ENCODE assay signal across 16 cellular contexts in the genomic region with DNA sequence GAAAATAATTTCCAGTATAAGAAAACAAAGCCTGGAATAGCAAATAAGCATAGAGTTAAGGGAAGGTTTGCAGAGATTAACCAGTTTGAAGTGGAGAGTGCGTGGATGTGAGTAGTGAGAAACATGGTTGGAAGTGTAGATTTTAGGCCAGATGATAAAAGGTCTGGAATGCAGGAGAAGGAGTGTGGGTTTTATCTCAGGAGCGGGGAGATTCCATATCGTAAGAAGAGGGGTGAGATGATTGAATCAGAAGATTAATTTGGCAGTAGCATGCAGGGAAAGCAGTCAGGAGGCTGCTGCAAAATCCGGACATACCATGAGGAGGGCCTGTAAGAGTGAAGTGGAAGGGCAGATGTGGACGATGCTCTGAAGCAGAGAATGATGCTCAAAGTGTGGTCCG. TPM values are rescaled to one million over a fixed set of nuclear protein-coding genes. Genes with fewer than 3 reads are reported as not detected.
DNase-seq lines count a peak whose midpoint lies in the region; ATAC-seq, FAIRE-seq and TF ChIP-seq lines count a peak whose summit lies in the region.
"Had no signal": no experiment of that assay in that cellular context is flagged by ENCODE, and none has a peak within 500 bp of the region (broad histone marks: within the 10 kb centered on the region; RNA-seq: fewer than 3 reads in every experiment).

No MANE protein-coding gene starts in this region.

- H3K79me2 ChIP-seq in ACC112 (ENCODE audit: control insufficient read depth, insufficient read depth, low read length, unreplicated experiment) (peaks cover 37% of the 10 kb centered on the region), smooth muscle cell (ENCODE audit: low read depth) (peaks cover 2% of the 10 kb centered on the region), HepG2 (ENCODE audit: insufficient read depth, low read length) (peaks cover 39% of the 10 kb centered on the region)

- TF ChIP-seq EP300 in HepG2 (IDR thresholded peaks at IDR 0.05; ENCODE audit: low read depth in 2 of 2, low read length in 2 of 2) (no peak), HepG2 (CRISPR knock-in tag; IDR thresholded peaks at IDR 0.05; ENCODE audit: borderline replicate concordance) (no peak)

- POLR2A ChIA-PET in HepG2 (lab: Yijun Ruan, JAX) = no interaction called here

- TF ChIP-seq RAD21 in HepG2 (CRISPR knock-in tag; IDR thresholded peaks at IDR 0.05) = no peak

- H2AFZ ChIP-seq in ACC112 (ENCODE audit: low read length, unreplicated experiment) (no peak overlapping the region), smooth muscle cell (ENCODE audit: low read depth) (no peak overlapping the region), HepG2 (ENCODE audit: low read length) (no peak overlapping the region)

- H3K4me1 ChIP-seq in ACC112 (ENCODE audit: control insufficient read depth, insufficient read depth, low read length, unreplicated experiment) = peaks cover 25% of the 10 kb centered on the region
- H3K4me1 ChIP-seq in smooth muscle cell (ENCODE audit: low read depth) = no peaks in the 10 kb centered on the region
- peaks cover 6% of the 10 kb centered on the region for H3K4me1 ChIP-seq in HepG2 (ENCODE audit: insufficient read depth, low read length)
- H3K4me1 ChIP-seq: BE2C, Caco-2 had no signal

- peaks cover 2% of the 10 kb centered on the region; the same call in 1 of the 2 replicates for H3K27me3 Mint-ChIP-seq in HFFc6 (ENCODE audit: insufficient read depth)
- peaks cover 40% of the 10 kb centered on the region for H3K27me3 Mint-ChIP-seq in activated T-cell treated with anti-CD3 and anti-CD28 coated beads, Interleukin-2, amount 50 U/mL, for 72 hours (ENCODE audit: low read depth)

- no peak for FAIRE-seq in HepG2 (lab: Jason Lieb, UNC)
- FAIRE-seq: K562 had no signal

- no peaks in the 10 kb centered on the region for H3K9me3 Mint-ChIP-seq in HFFc6
- H3K9me3 Mint-ChIP-seq in activated T-cell treated with anti-CD3 and anti-CD28 coated beads, Interleukin-2, amount 50 U/mL, for 72 hours = no peaks in the 10 kb centered on the region
- H3K9me3 Mint-ChIP-seq: CD8-positive, alpha-beta T cell had no signal

- no peak overlapping the region for H3K4me3 ChIP-seq in ACC112 (ENCODE audit: low read depth, low read length)
- no peak overlapping the region for H3K4me3 ChIP-seq in smooth muscle cell
- H3K4me3 ChIP-seq in HepG2 (replicated peaks in 1 of 3; ENCODE audit: insufficient read depth in 1 of 3, low read depth in 2 of 3, low read length in 3 of 3) = no peak overlapping the region
- H3K4me3 ChIP-seq: K562 had no signal

- H3K36me3 ChIP-seq in ACC112 (ENCODE audit: insufficient read depth, low read length) (peaks cover 2% of the 10 kb centered on the region; the same call in 1 of the 2 replicates), smooth muscle cell (ENCODE audit: low read depth) (no peaks in the 10 kb centered on the region), HepG2 (replicated peaks in 1 of 2; ENCODE audit: control insufficient read depth in 1 of 2, insufficient read depth in 2 of 2, low read length in 2 of 2) (peaks cover 0 to 6% of the 10 kb centered on the region in 2 experiments; a peak in 2 of 5 replicates)
- H3K36me3 ChIP-seq: BE2C had no signal

- no TSS peak for BruUV-seq in HepG2 (replicated peaks; lab: Mats Ljungman, UMichigan)

- H3F3A ChIP-seq in smooth muscle cell (ENCODE audit: low read depth) = no peaks in the 10 kb centered on the region

- no peak for ATAC-seq in HepG2
- no peak for ATAC-seq in activated T-cell treated with anti-CD3 and anti-CD28 coated beads, Interleukin-2, amount 50 U/mL, for 72 hours (replicated peaks in 1 of 2)
- ATAC-seq: CD8-positive, alpha-beta T cell; HCT116; K562 had no signal

- H3K27me3 ChIP-seq in ACC112 (ENCODE audit: insufficient read depth, low read length) (no peaks in the 10 kb centered on the region), smooth muscle cell (ENCODE audit: low read depth) (peaks cover 4% of the 10 kb centered on the region), HepG2 (ENCODE audit: control insufficient read depth in 1 of 2, insufficient read depth in 2 of 2, low read length in 2 of 2) (no peaks in the 10 kb centered on the region)
- H3K27me3 ChIP-seq: BE2C had no signal

- no peak for TF ChIP-seq POLR2A in HepG2 (IDR thresholded peaks at IDR 0.05; ENCODE audit: insufficient read depth in 1 of 2, low read depth in 2 of 2, low read length in 2 of 2)

- peaks cover 30% of the 10 kb centered on the region for H3K4me1 Mint-ChIP-seq in HFFc6 (ENCODE audit: low read depth)
- H3K4me1 Mint-ChIP-seq in activated T-cell treated with anti-CD3 and anti-CD28 coated beads, Interleukin-2, amount 50 U/mL, for 72 hours (ENCODE audit: low read depth) = peaks cover 1% of the 10 kb centered on the region

- no peak overlapping the region for H3K9ac ChIP-seq in smooth muscle cell (ENCODE audit: low read depth)
- no peak overlapping the region for H3K9ac ChIP-seq in HepG2 (ENCODE audit: insufficient read depth, low read depth, low read length)

- TF ChIP-seq CTCF in HFFc6 (IDR thresholded peaks at IDR 0.05) (no peak), smooth muscle cell (IDR thresholded peaks at IDR 0.05; ENCODE audit: borderline replicate concordance, insufficient read depth, poor library complexity, severe bottlenecking) (no peak), HepG2 (CRISPR knock-in tag; IDR thresholded peaks at IDR 0.05) (no peak)

- no peak overlapping the region for H3K4me2 ChIP-seq in smooth muscle cell
- H3K4me2 ChIP-seq in HepG2 (ENCODE audit: low read depth, low read length) = no peak overlapping the region

- H4K20me1 ChIP-seq in smooth muscle cell (ENCODE audit: low read depth) = no peaks in the 10 kb centered on the region
- no peaks in the 10 kb centered on the region for H4K20me1 ChIP-seq in HepG2 (ENCODE audit: insufficient read depth, low read length)

- 94% methylated on average over 6 of the region's 6 CpGs for WGBS in smooth muscle cell (ENCODE audit: low lambda C conversion rate)
- WGBS in HepG2 (ENCODE audit: low lambda C conversion rate) = 93% methylated on average over 6 of the region's 6 CpGs

- H3K4me3 Mint-ChIP-seq in HFFc6 = no peak overlapping the region
- H3K4me3 Mint-ChIP-seq in activated T-cell treated with anti-CD3 and anti-CD28 coated beads, Interleukin-2, amount 50 U/mL, for 72 hours = no peak overlapping the region
- H3K4me3 Mint-ChIP-seq: CD8-positive, alpha-beta T cell had no signal

- no peak for DNase-seq in HFFc6
- peak; percentile 85 for DNase-seq in amniotic epithelial cell (ENCODE audit: low read depth)
- DNase-seq in smooth muscle cell (lab: John Stamatoyannopoulos, UW; ENCODE audit: unreplicated experiment) = no peak
- no peak for DNase-seq in COLO668 (lab: John Stamatoyannopoulos, UW; ENCODE audit: unreplicated experiment)
- DNase-seq in NCI-H1105 treated with DMSO at 0.1 percent for 48 hours (lab: John Stamatoyannopoulos, UW) = no peak
- no peak for DNase-seq in HepG2 (ENCODE audit: low spot score)
- no peak for DNase-seq in activated T-cell treated with anti-CD3 and anti-CD28 coated beads, Interleukin-2, amount 50 U/mL, for 72 hours
- DNase-seq: BE2C; Caco-2; CD8-positive, alpha-beta T cell; DND-41; GF-D8 had no signal

- H3K9me3 ChIP-seq in smooth muscle cell (replicated peaks; ENCODE audit: low read depth) (no peaks in the 10 kb centered on the region), HepG2 (ENCODE audit: low read length) (no peaks in the 10 kb centered on the region)
- H3K9me3 ChIP-seq: BE2C, Caco-2 had no signal

- intact Hi-C loops in HepG2 (cut with micrococcal nuclease; ENCODE audit: unreplicated experiment) = no loop called here

- H3K27ac ChIP-seq in ACC112 (ENCODE audit: low read depth, low read length) = peak overlapping the region; percentile 93
- H3K27ac ChIP-seq in smooth muscle cell (ENCODE audit: low read depth) = peak overlapping the region; percentile 82
- H3K27ac ChIP-seq in HepG2 (ENCODE audit: extremely low read length, insufficient read depth, low read length) = no peak overlapping the region
- H3K27ac ChIP-seq: C4-2B had no signal

- H3K27ac Mint-ChIP-seq in HFFc6 = peak overlapping the region; percentile 7; the same call in 1 of the 2 replicates
- no peak overlapping the region for H3K27ac Mint-ChIP-seq in activated T-cell treated with anti-CD3 and anti-CD28 coated beads, Interleukin-2, amount 50 U/mL, for 72 hours
- H3K27ac Mint-ChIP-seq: CD8-positive, alpha-beta T cell had no signal

- in situ Hi-C loops in HepG2 (cut with HindIII; ENCODE audit: extremely low pct_ligation_motif_present, low pct_unique_long_range_greater_than_20kb) = no loop called here

- no peaks in the 10 kb centered on the region for H3K36me3 Mint-ChIP-seq in HFFc6 (ENCODE audit: low read depth)
- H3K36me3 Mint-ChIP-seq in activated T-cell treated with anti-CD3 and anti-CD28 coated beads, Interleukin-2, amount 50 U/mL, for 72 hours (ENCODE audit: insufficient read depth in 2 of 2) = no peaks in the 10 kb centered on the region
- H3K36me3 Mint-ChIP-seq: CD8-positive, alpha-beta T cell had no signal

- CTCF ChIA-PET in HepG2 (lab: Yijun Ruan, JAX; ENCODE audit: low intra/inter-chr PET ratio, low total read pairs) = no interaction called here

RNA-seq across cellular contexts. Expression of gene PPARG, which starts 13.7 kb away (rescaled TPM):
- total RNA-seq in HFFc6 (2021; fragmentation: NEBNext Ultra II Directional; extraction: Animal tissue kit (Norgen Biotek cat#: 25700)) = 1 to 10 TPM; 3.7 to 4.8 (median 4.0) TPM
- 8.5 and 10.2 TPM in 2 replicates for total RNA-seq in smooth muscle cell
- 1.5 and 7.8 TPM in 2 replicates for polyA plus RNA-seq in smooth muscle cell
- total RNA-seq in HepG2 (2016; rRNA removed; fragmentation: Illumina TruSeq; extraction: Trizol) = 13.9 and 14.4 TPM in 2 replicates
- 46.6 and 50.3 TPM in 2 replicates for total RNA-seq in HepG2 (2016; cell fraction: cytosol; rRNA removed; fragmentation: Illumina TruSeq; extraction: Trizol; ENCODE audit: low read depth)
- total RNA-seq in HepG2 (2016; cell fraction: insoluble cytoplasmic fraction; rRNA removed; fragmentation: Illumina TruSeq; extraction: Trizol) = 12.2 and 12.9 TPM in 2 replicates
- total RNA-seq in HepG2 (2016; cell fraction: membrane; rRNA removed; fragmentation: Illumina TruSeq; extraction: Trizol) = 42.4 and 46.0 TPM in 2 replicates
- total RNA-seq in HepG2 (2016; cell fraction: nucleus; rRNA removed; fragmentation: Illumina TruSeq; extraction: Trizol) = 9.1 and 11.2 TPM in 2 replicates
- polyA plus RNA-seq in HepG2 (2011; rRNA removed) = 57.4 and 58.3 TPM in 2 replicates
- polyA plus RNA-seq in HepG2 (2011; cell fraction: cytosol; rRNA removed) = 39.7 and 54.9 TPM in 2 replicates
- 20.9 and 23.5 TPM in 2 replicates for polyA plus RNA-seq in HepG2 (2011; cell fraction: nucleus; rRNA removed)
- 46.8 and 53.5 TPM in 2 replicates for polyA plus RNA-seq in HepG2 (2012)
- polyA plus RNA-seq in HepG2 (2016; cell fraction: cytosol; fragmentation: Illumina TruSeq; extraction: Trizol; ENCODE audit: low read depth) = 43.6 and 44.8 TPM in 2 replicates
- polyA plus RNA-seq in HepG2 (2016; cell fraction: insoluble cytoplasmic fraction; fragmentation: Illumina TruSeq; extraction: Trizol; ENCODE audit: low read depth) = 14.1 and 15.7 TPM in 2 replicates
- polyA plus RNA-seq in HepG2 (2016; cell fraction: membrane; fragmentation: Illumina TruSeq; extraction: Trizol; ENCODE audit: low read depth) = 44.6 and 47.3 TPM in 2 replicates
- 10.1 and 12.7 TPM in 2 replicates for polyA plus RNA-seq in HepG2 (2016; cell fraction: nucleus; fragmentation: Illumina TruSeq; extraction: Trizol; ENCODE audit: insufficient read depth, low read depth)
- 77.5 and 86.5 TPM in 2 replicates for polyA minus RNA-seq in HepG2 (2011; rRNA and poly(A)+ RNA removed; ENCODE audit: low replicate concordance)
- 38.8 and 51.7 TPM in 2 replicates for polyA minus RNA-seq in HepG2 (2011; cell fraction: cytosol; rRNA and poly(A)+ RNA removed)
- polyA minus RNA-seq in HepG2 (2011; cell fraction: nucleus; rRNA and poly(A)+ RNA removed) = 98.1 and 113 TPM in 2 replicates
- 1 to 10 TPM; 1.4 to 1.9 TPM for total RNA-seq in activated T-cell treated with anti-CD3 and anti-CD28 coated beads, Interleukin-2, amount 50 U/mL, for 72 hours
- total RNA-seq: CD8-positive, alpha-beta T cell; K562 had no signal
- polyA plus RNA-seq: K562 had no signal
